In genomic region chr3:14124223-14124614, GRCh38 we compare ENCODE assay signal across 8 cellular contexts. TPM values are rescaled to one million over a fixed set of nuclear protein-coding genes. Genes with fewer than 3 reads are reported as not detected.
DNase-seq lines count a peak whose midpoint lies in the region; ATAC-seq and TF ChIP-seq lines count a peak whose summit lies in the region.

No MANE protein-coding gene starts in this region.

- H3K36me3 ChIP-seq in heart right ventricle (peaks cover 0 to 48% (median 8%) of the 10 kb centered on the region in 9 donors), prostate gland (no peaks in the 10 kb centered on the region)

- no peaks in the 10 kb centered on the region for H3K27me3 ChIP-seq in CD4-positive, alpha-beta T cell (ENCODE audit: control insufficient read depth, insufficient read depth, low read length)
- H3K27me3 ChIP-seq in heart right ventricle (no peaks in the 10 kb centered on the region), prostate gland (replicated peaks; ENCODE audit: insufficient read depth) (no peaks in the 10 kb centered on the region)

- peak in 9 of 10 experiments; percentile 33 to 65 (median 52) for DNase-seq in CD4-positive, alpha-beta T cell
- DNase-seq in SIG-M5 (lab: John Stamatoyannopoulos, UW) (peak; percentile 43), heart right ventricle (peak; percentile 65 to 79), prostate gland (ENCODE audit: low spot score) (no peak), NCI-H1694 treated with DMSO at 0.1 percent for 48 hours (lab: John Stamatoyannopoulos, UW) (no peak)
- peak; percentile 45 for DNase-seq in activated naive CD8-positive, alpha-beta T cell treated with anti-CD3 and anti-CD28 coated beads, Interleukin-2, amount 50 U/mL, for 16 hours (ENCODE audit: low read depth, low spot score)

- H3K27ac ChIP-seq in CD4-positive, alpha-beta T cell (ENCODE audit: low read depth, low read length), result peak overlapping the region; percentile 86
- H3K27ac ChIP-seq in heart right ventricle (peak overlapping the region; percentile 78 to 97 (median 93)), prostate gland (peak overlapping the region; percentile 89 to 90)

- H3K36me3 Mint-ChIP-seq in CD4-positive, alpha-beta T cell (ENCODE audit: low read depth), result peaks cover 57% of the 10 kb centered on the region

- peak overlapping the region; percentile 91 for H3K27ac Mint-ChIP-seq in CD4-positive, alpha-beta T cell

- WGBS in heart right ventricle, 2 donors, result 0 to 1% methylated on average over 37 of the region's 37 CpGs
- 1% methylated on average over 35 of the region's 37 CpGs for WGBS in prostate gland

- intact Hi-C loops in CD4-positive, alpha-beta T cell (cut with DNase I, micrococcal nuclease), result loop anchor here (1.0 to 10.0 kb wide), 10 partner anchors 18 to 941 kb away; partner anchors contain the start of genes LSM3 (in 2 of the 2), XPC (in 2 of the 2), CCDC174 (in 1 of the 2) and HDAC11 (in 1 of the 2)
- intact Hi-C loops in heart right ventricle (cut with DNase I) (loop anchor here in 8 of 10 donors (1.0 to 10.0 kb wide), 5 partner anchors 55 to 469 kb away; partner anchors contain the start of genes LSM3 (in 2 of the 8) and XPC (in 2 of the 8)), prostate gland (cut with DNase I) (loop anchor here (2.0 to 10.0 kb wide), 3 partner anchors 53 to 331 kb away; no protein-coding TSS in a partner anchor)

- no peak for TF ChIP-seq CTCF in CD4-positive, alpha-beta T cell (IDR thresholded peaks at IDR 0.05)
- TF ChIP-seq CTCF in heart right ventricle (IDR thresholded peaks at IDR 0.05), result no peak
- TF ChIP-seq CTCF in prostate gland (IDR thresholded peaks at IDR 0.05), result no peak

- POLR2A ChIA-PET in CD4-positive, alpha-beta T cell (lab: Charles Lee), result interaction anchor here (0.8 to 4.5 kb wide), 23 partner anchors 8 to 1283 kb away, joined by 3 to 129 read pairs (median 6); partner anchors contain the start of genes CCDC174, HDAC11, LSM3 and RBSN

- peaks cover 73% of the 10 kb centered on the region for H3K4me1 Mint-ChIP-seq in CD4-positive, alpha-beta T cell (ENCODE audit: low read depth)

- H3K4me1 ChIP-seq in heart right ventricle (peaks cover 7 to 47% (median 41%) of the 10 kb centered on the region in 9 donors), prostate gland (replicated peaks) (peaks cover 22% of the 10 kb centered on the region)

- H3K4me3 ChIP-seq in heart right ventricle, result peak overlapping the region; percentile 68 to 98 (median 81)
- peak overlapping the region; percentile 74 to 77 for H3K4me3 ChIP-seq in prostate gland

- no peak for TF ChIP-seq POLR2A in prostate gland (IDR thresholded peaks at IDR 0.05)

- H3K9me3 Mint-ChIP-seq in CD4-positive, alpha-beta T cell, result no peaks in the 10 kb centered on the region

- H3K9me3 ChIP-seq in CD4-positive, alpha-beta T cell (ENCODE audit: control insufficient read depth, low read length), result no peaks in the 10 kb centered on the region
- H3K9me3 ChIP-seq in heart right ventricle, result no peaks in the 10 kb centered on the region
- H3K9me3 ChIP-seq in prostate gland, result no peaks in the 10 kb centered on the region

- H3K27me3 Mint-ChIP-seq in CD4-positive, alpha-beta T cell, result no peaks in the 10 kb centered on the region

- peak; percentile 6 for ATAC-seq in CD4-positive, alpha-beta T cell (ENCODE audit: poor library complexity)
- ATAC-seq in GM19397 (IDR thresholded peaks at IDR 0.05; ENCODE audit: unreplicated experiment) (peak; percentile 33), HG03520 (IDR thresholded peaks at IDR 0.05; ENCODE audit: unreplicated experiment) (peak; percentile 21), heart right ventricle (peak; percentile 5 to 71 (median 47))

- peak overlapping the region; percentile 97 for H3K4me3 Mint-ChIP-seq in CD4-positive, alpha-beta T cell

- CTCF ChIA-PET in CD4-positive, alpha-beta T cell (lab: Charles Lee), result interaction anchor here (1.1 to 4.1 kb wide), 5 partner anchors 9 to 244 kb away, joined by 3 to 44 read pairs (median 14); partner anchors contain the start of genes LSM3, WNT7A and XPC

RNA-seq across cellular contexts. Expression of gene CHCHD4, which starts 0.5 kb away (rescaled TPM):
- 1 to 10 TPM in 1 of 2 experiments, under 1 TPM in 1; 0.50 to 1.1 TPM for total RNA-seq in CD4-positive, alpha-beta T cell
- 10 to 100 TPM; 18.0 to 37.2 (median 28.0) TPM for total RNA-seq in heart right ventricle
- 10 to 100 TPM; 20.1 to 23.8 TPM for polyA plus RNA-seq in heart right ventricle
- total RNA-seq in prostate gland, result 10 to 100 TPM; 12.1 to 14.8 TPM

RNA-seq across cellular contexts. Expression of gene TMEM43, which starts 0.6 kb away (rescaled TPM):
- 10 to 100 TPM; 24.8 to 27.6 TPM for total RNA-seq in CD4-positive, alpha-beta T cell
- total RNA-seq in heart right ventricle, result 10 to 100 TPM; 23.9 to 47.4 (median 37.2) TPM
- 10 to 100 TPM; 38.0 to 98.0 TPM for polyA plus RNA-seq in heart right ventricle
- total RNA-seq in prostate gland, result 10 to 100 TPM; 56.8 to 80.5 TPM

RNA-seq across cellular contexts. Expression of gene XPC, which starts 54.2 kb away (rescaled TPM):
- total RNA-seq in CD4-positive, alpha-beta T cell, result 10 to 100 TPM; 59.2 to 65.1 TPM
- total RNA-seq in heart right ventricle, result 10 to 100 TPM in 5 of 10 donors, 1 to 10 TPM in 5; 8.5 to 15.8 (median 11.3) TPM
- 1 to 10 TPM; 7.3 to 9.7 TPM for polyA plus RNA-seq in heart right ventricle
- total RNA-seq in prostate gland, result 10 to 100 TPM; 41.1 to 53.2 TPM

RNA-seq across cellular contexts. Expression of gene LSM3, which starts 54.4 kb away (rescaled TPM):
- total RNA-seq in CD4-positive, alpha-beta T cell, result 1 to 10 TPM; 6.5 to 6.9 TPM
- total RNA-seq in heart right ventricle (10 to 100 TPM; 12.4 to 18.0 (median 15.2) TPM), prostate gland (10 to 100 TPM; 15.0 to 15.1 TPM)
- 10 to 100 TPM in 1 of 2 donors, 1 to 10 TPM in 1; 5.6 to 16.1 TPM for polyA plus RNA-seq in heart right ventricle

Comparison
In these comparisons a context has a peak if more than half of its experiments do, and no peak if none do; other contexts are left out.
1. DNase-seq: peak in CD4-positive, alpha-beta T cell (9 of 10), SIG-M5 (single experiment), activated naive CD8-positive, alpha-beta T cell treated with anti-CD3 and anti-CD28 coated beads, Interleukin-2, amount 50 U/mL, for 16 hours (single experiment) and heart right ventricle (2 of 2); none in prostate gland (single experiment) and NCI-H1694 treated with DMSO at 0.1 percent for 48 hours (single experiment).
2. RNA of gene CHCHD4, which starts 0.5 kb away (total RNA-seq): 18.0 to 37.2 TPM in heart right ventricle and 12.1 to 14.8 TPM in prostate gland; 0.50 to 1.1 TPM in CD4-positive, alpha-beta T cell; every median in the first group is over 4 times any median in the second.
3. Peak in every context shown above with its lines, with median percentiles within 50 percentile points of each other: ATAC-seq and H3K27ac ChIP-seq.